Comparison of ENCODE assay signal across 8 cellular contexts in genomic region chrX:73944582-73944947, GRCh38.
A peak's percentile ranks its signal among the peaks of the same experiment; 100 is the strongest.
DNase-seq lines count a peak whose midpoint lies in the region; ATAC-seq, FAIRE-seq and TF ChIP-seq lines count a peak whose summit lies in the region.

No MANE protein-coding gene starts in this region.

- no peaks in the 10 kb centered on the region for H3K9me3 Mint-ChIP-seq in HFFc6
- H3K9me3 Mint-ChIP-seq in activated naive CD8-positive, alpha-beta T cell treated with anti-CD3 and anti-CD28 coated beads, Interleukin-2, amount 10 ng/mL, durations not matched to agents 7 days and 5 days, result no peaks in the 10 kb centered on the region

- POLR2A ChIA-PET in activated naive CD8-positive, alpha-beta T cell treated with anti-CD3 and anti-CD28 coated beads, Interleukin-2, amount 10 ng/mL, durations not matched to agents 7 days and 5 days (lab: Charles Lee), result interaction anchor here (1.0 kb wide), 1 partner anchor 380 kb away, joined by 3 read pairs; no protein-coding TSS in a partner anchor

- no peak for TF ChIP-seq POLR2A in testis (IDR thresholded peaks at IDR 0.05)

- H3K27me3 Mint-ChIP-seq in HFFc6 (ENCODE audit: insufficient read depth), result peaks cover 2% of the 10 kb centered on the region
- H3K27me3 Mint-ChIP-seq in activated naive CD8-positive, alpha-beta T cell treated with anti-CD3 and anti-CD28 coated beads, Interleukin-2, amount 10 ng/mL, durations not matched to agents 7 days and 5 days, result no peaks in the 10 kb centered on the region

- ATAC-seq in activated naive CD8-positive, alpha-beta T cell treated with anti-CD3 and anti-CD28 coated beads, Interleukin-2, amount 10 ng/mL, durations not matched to agents 7 days and 5 days (ENCODE audit: low read depth), result no peak

- H3K4me1 ChIP-seq in BE2C (no peaks in the 10 kb centered on the region), testis (no peaks in the 10 kb centered on the region)

- H3K4me1 Mint-ChIP-seq in HFFc6 (ENCODE audit: low read depth), result peaks cover 7% of the 10 kb centered on the region
- peaks cover 8% of the 10 kb centered on the region for H3K4me1 Mint-ChIP-seq in activated naive CD8-positive, alpha-beta T cell treated with anti-CD3 and anti-CD28 coated beads, Interleukin-2, amount 10 ng/mL, durations not matched to agents 7 days and 5 days

- intact Hi-C loops in testis (cut with DNase I; ENCODE audit: low total_unique reads), result no loop called here

- peak overlapping the region; percentile 96 for H3K4me3 Mint-ChIP-seq in HFFc6
- H3K4me3 Mint-ChIP-seq in activated naive CD8-positive, alpha-beta T cell treated with anti-CD3 and anti-CD28 coated beads, Interleukin-2, amount 10 ng/mL, durations not matched to agents 7 days and 5 days, result peak overlapping the region; percentile 87

- peak overlapping the region; percentile 89 for H3K4me3 ChIP-seq in BE2C (ENCODE audit: low read depth, low read length)
- peak overlapping the region; percentile 57 to 69 for H3K4me3 ChIP-seq in testis

- FAIRE-seq in islet of Langerhans (lab: Jason Lieb, UNC), result peak; percentile 91

- DNase-seq in BE2C (no peak), HFFc6 (no peak), testis (no peak), NCI-H1930 (lab: John Stamatoyannopoulos, UW) (no peak), SIG-M5 treated with dmso at 0.1 percent for 504 hours (lab: John Stamatoyannopoulos, UW; ENCODE audit: unreplicated experiment) (no peak), dedifferentiated amniotic fluid mesenchymal stem cell (ENCODE audit: extremely low spot score) (no peak)
- no peak for DNase-seq in activated naive CD8-positive, alpha-beta T cell treated with anti-CD3 and anti-CD28 coated beads, Interleukin-2, amount 10 ng/mL, durations not matched to agents 7 days and 5 days

- peaks cover 8% of the 10 kb centered on the region; the same call in 1 of the 2 replicates for H3K36me3 ChIP-seq in BE2C
- H3K36me3 ChIP-seq in testis (ENCODE audit: low read depth, missing control alignments), result no peaks in the 10 kb centered on the region

- H3K27ac Mint-ChIP-seq in HFFc6, result peak overlapping the region; percentile 97
- peak overlapping the region; percentile 85 for H3K27ac Mint-ChIP-seq in activated naive CD8-positive, alpha-beta T cell treated with anti-CD3 and anti-CD28 coated beads, Interleukin-2, amount 10 ng/mL, durations not matched to agents 7 days and 5 days

- WGBS in testis, 2 donors, result 0% methylated on average over 8 of the region's 8 CpGs

- TF ChIP-seq CTCF in BE2C (IDR thresholded peaks at IDR 0.05; ENCODE audit: low read depth, low read length), result no peak
- no peak for TF ChIP-seq CTCF in HFFc6 (IDR thresholded peaks at IDR 0.05)
- TF ChIP-seq CTCF in testis (IDR thresholded peaks at IDR 0.05), result no peak

- H3K9me3 ChIP-seq in BE2C (no peaks in the 10 kb centered on the region), testis (no peaks in the 10 kb centered on the region)

- H3K27ac ChIP-seq in testis, result peak overlapping the region; percentile 79 to 84

- H3K36me3 Mint-ChIP-seq in HFFc6 (ENCODE audit: low read depth), result peaks cover 13% of the 10 kb centered on the region
- H3K36me3 Mint-ChIP-seq in activated naive CD8-positive, alpha-beta T cell treated with anti-CD3 and anti-CD28 coated beads, Interleukin-2, amount 10 ng/mL, durations not matched to agents 7 days and 5 days, result peaks cover 18% of the 10 kb centered on the region

- H3K27me3 ChIP-seq in BE2C (no peaks in the 10 kb centered on the region), testis (no peaks in the 10 kb centered on the region)
